23 cellular contexts compared by ENCODE assay signal in genomic region chr19:4543856-4544647, GRCh38. TPM values are rescaled to one million over a fixed set of nuclear protein-coding genes. Genes with fewer than 3 reads are reported as not detected.
"Had no signal": no experiment of that assay in that cellular context is flagged by ENCODE, and none has a peak within 500 bp of the region (broad histone marks: within the 10 kb centered on the region; RNA-seq: fewer than 3 reads in every experiment).

No MANE protein-coding gene starts in this region.

- H3K4me1 ChIP-seq: gastroesophageal sphincter, left ventricle myocardium inferior, lower lobe of right lung, right atrium auricular region, testis had no signal

- H3K27ac Mint-ChIP-seq: effector memory CD8-positive, alpha-beta T cell; memory B cell; mesothelial cell of epicardium; natural killer cell; stimulated activated naive CD8-positive, alpha-beta T cell treated with anti-CD3 and anti-CD28 coated beads, Interleukin-15, Interleukin-2, amounts not matched to agents 100 ng/mL and 50 ng/mL, for 24 hours had no signal

- H3K36me3 ChIP-seq: esophagus squamous epithelium, gastroesophageal sphincter, ovary, right atrium auricular region, tibial nerve had no signal

- DNase-seq: effector memory CD8-positive, alpha-beta T cell; esophagus squamous epithelium; foreskin fibroblast; glutamatergic neuron; kidney; left ventricle myocardium inferior; lower lobe of right lung; natural killer cell; nucleus accumbens; small intestine; stimulated activated CD4-positive, alpha-beta T cell treated with anti-CD3 and anti-CD28 coated beads, Interleukin-2, amount 100 ng/mL, for 48 hours; testis had no signal

- H3K4me3 Mint-ChIP-seq: effector memory CD8-positive, alpha-beta T cell; memory B cell; mesothelial cell of epicardium; natural killer cell; neural crest cell; stimulated activated naive CD8-positive, alpha-beta T cell treated with anti-CD3 and anti-CD28 coated beads, Interleukin-15, Interleukin-2, amounts not matched to agents 100 ng/mL and 50 ng/mL, for 24 hours had no signal

- H3K9me3 Mint-ChIP-seq: effector memory CD8-positive, alpha-beta T cell; memory B cell; mesothelial cell of epicardium; neural crest cell had no signal

- H3K27me3 ChIP-seq: ovary, right atrium auricular region, testis had no signal

- H3K4me3 ChIP-seq: left ventricle myocardium inferior, ovary had no signal

- H3K4me1 Mint-ChIP-seq: mesothelial cell of epicardium, natural killer cell had no signal

- FAIRE-seq: kidney, small intestine had no signal

- ATAC-seq: effector memory CD8-positive, alpha-beta T cell; gastroesophageal sphincter; left cardiac atrium; lower lobe of right lung; natural killer cell had no signal

- H3K27ac ChIP-seq: gastroesophageal sphincter, left ventricle myocardium inferior, ovary, right atrium auricular region, testis, tibial nerve had no signal

- H3K9me3 ChIP-seq: esophagus squamous epithelium, ovary, testis had no signal

RNA-seq across cellular contexts. Expression of gene PLIN5, which starts 9.0 kb away (rescaled TPM):
- total RNA-seq: myocyte had no signal

RNA-seq across cellular contexts. Expression of gene SEMA6B, which starts 15.4 kb away (rescaled TPM):
- total RNA-seq: epithelial cell of proximal tubule had no signal

RNA-seq across cellular contexts. Expression of gene PLIN4, which starts 25.8 kb away (rescaled TPM):
- total RNA-seq: epithelial cell of proximal tubule had no signal
